In genomic region chr6:92586236-92586977, GRCh38 we compare ENCODE assay signal across 19 cellular contexts.
"Had no signal": no experiment of that assay in that cellular context is flagged by ENCODE, and none has a peak within 500 bp of the region (broad histone marks: within the 10 kb centered on the region; RNA-seq: fewer than 3 reads in every experiment).

No MANE protein-coding gene starts in this region.

- H3K27ac ChIP-seq: ascending aorta, breast epithelium, epithelial cell of prostate, ovary had no signal

- H3K4me3 ChIP-seq: ascending aorta, breast epithelium, ovary had no signal

- H3K27ac Mint-ChIP-seq: activated naive CD4-positive, alpha-beta T cell treated with anti-CD3 and anti-CD28 coated beads, Interleukin-2, amount 10 ng/mL, durations not matched to agents 7 days and 5 days; activated T-helper 2 cell treated with anti-CD3 and anti-CD28 coated beads, Interferon-gamma antibody, Interleukin-2, Interleukin-4, amounts not matched to agents 10 μg/mL and 5 μg/mL and 100 μg/mL, durations not matched to agents 14 hours and 24 hours and 36 hours; dendritic cell treated with granulocyte-macrophage colony-stimulating factor and Interleukin-4, amounts not matched to agents 40 ng/mL and 50 ng/mL, for 4 days; immature natural killer cell; stimulated activated memory B cell treated with anti-CD40 and anti-IgM and Interleukin-4, amounts not matched to agents 10 μg/mL and 1 μg/mL and 100 μg/mL, for 72 hours; T-helper 2 cell treated with Interferon-gamma antibody and Interleukin-4, amounts not matched to agents 5 μg/mL and 100 μg/mL, for 36 hours had no signal

- H3K9me3 Mint-ChIP-seq: dendritic cell treated with granulocyte-macrophage colony-stimulating factor and Interleukin-4, amounts not matched to agents 40 ng/mL and 50 ng/mL, for 4 days; neural crest cell had no signal

- H3K4me1 Mint-ChIP-seq: activated naive CD4-positive, alpha-beta T cell treated with anti-CD3 and anti-CD28 coated beads, Interleukin-2, amount 10 ng/mL, durations not matched to agents 7 days and 5 days; immature natural killer cell; neural crest cell; stimulated activated memory B cell treated with anti-CD40 and anti-IgM and Interleukin-4, amounts not matched to agents 10 μg/mL and 1 μg/mL and 100 μg/mL, for 72 hours had no signal

- H3K27me3 ChIP-seq: ascending aorta, breast epithelium, ovary had no signal

- DNase-seq: activated CD4-positive, alpha-beta T cell treated with anti-CD3 and anti-CD28 coated beads, Interleukin-2, amount 50 U/mL, for 4 hours; activated CD4-positive, CD25-positive, alpha-beta regulatory T cell treated with anti-CD3 and anti-CD28 coated beads, Interleukin-2, amount 50 U/mL, for 72 hours; activated naive CD4-positive, alpha-beta T cell treated with anti-CD3 and anti-CD28 coated beads, Interleukin-2, amount 10 ng/mL, durations not matched to agents 7 days and 5 days; activated T-cell treated with anti-CD3 and anti-CD28 coated beads for 4 hours; cerebellar nuclear complex; effector memory CD4-positive, alpha-beta T cell; foreskin melanocyte; head of caudate nucleus; immature natural killer cell; ovary had no signal

- H3K4me1 ChIP-seq: ascending aorta, breast epithelium had no signal

- H3K36me3 Mint-ChIP-seq: activated naive CD4-positive, alpha-beta T cell treated with anti-CD3 and anti-CD28 coated beads, Interleukin-2, amount 10 ng/mL, durations not matched to agents 7 days and 5 days; immature natural killer cell; stimulated activated memory B cell treated with anti-CD40 and anti-IgM and Interleukin-4, amounts not matched to agents 10 μg/mL and 1 μg/mL and 100 μg/mL, for 72 hours had no signal

- H3K4me3 Mint-ChIP-seq: activated naive CD4-positive, alpha-beta T cell treated with anti-CD3 and anti-CD28 coated beads, Interleukin-2, amount 10 ng/mL, durations not matched to agents 7 days and 5 days; dendritic cell treated with granulocyte-macrophage colony-stimulating factor and Interleukin-4, amounts not matched to agents 40 ng/mL and 50 ng/mL, for 4 days; immature natural killer cell; neural crest cell; stimulated activated memory B cell treated with anti-CD40 and anti-IgM and Interleukin-4, amounts not matched to agents 10 μg/mL and 1 μg/mL and 100 μg/mL, for 72 hours; T-helper 2 cell treated with Interferon-gamma antibody and Interleukin-4, amounts not matched to agents 5 μg/mL and 100 μg/mL, for 36 hours had no signal

- H3K36me3 ChIP-seq: ascending aorta, breast epithelium, ovary had no signal

- H3K27me3 Mint-ChIP-seq: activated naive CD4-positive, alpha-beta T cell treated with anti-CD3 and anti-CD28 coated beads, Interleukin-2, amount 10 ng/mL, durations not matched to agents 7 days and 5 days; dendritic cell treated with granulocyte-macrophage colony-stimulating factor and Interleukin-4, amounts not matched to agents 40 ng/mL and 50 ng/mL, for 4 days; stimulated activated memory B cell treated with anti-CD40 and anti-IgM and Interleukin-4, amounts not matched to agents 10 μg/mL and 1 μg/mL and 100 μg/mL, for 72 hours had no signal

- FAIRE-seq: urothelium cell line had no signal

- ATAC-seq: stimulated activated memory B cell treated with anti-CD40 and anti-IgM and Interleukin-4, amounts not matched to agents 10 μg/mL and 1 μg/mL and 100 μg/mL, for 72 hours had no signal

- H3K9me3 ChIP-seq: ascending aorta, breast epithelium, ovary had no signal
